9 cellular contexts compared by ENCODE assay signal in the genomic region with DNA sequence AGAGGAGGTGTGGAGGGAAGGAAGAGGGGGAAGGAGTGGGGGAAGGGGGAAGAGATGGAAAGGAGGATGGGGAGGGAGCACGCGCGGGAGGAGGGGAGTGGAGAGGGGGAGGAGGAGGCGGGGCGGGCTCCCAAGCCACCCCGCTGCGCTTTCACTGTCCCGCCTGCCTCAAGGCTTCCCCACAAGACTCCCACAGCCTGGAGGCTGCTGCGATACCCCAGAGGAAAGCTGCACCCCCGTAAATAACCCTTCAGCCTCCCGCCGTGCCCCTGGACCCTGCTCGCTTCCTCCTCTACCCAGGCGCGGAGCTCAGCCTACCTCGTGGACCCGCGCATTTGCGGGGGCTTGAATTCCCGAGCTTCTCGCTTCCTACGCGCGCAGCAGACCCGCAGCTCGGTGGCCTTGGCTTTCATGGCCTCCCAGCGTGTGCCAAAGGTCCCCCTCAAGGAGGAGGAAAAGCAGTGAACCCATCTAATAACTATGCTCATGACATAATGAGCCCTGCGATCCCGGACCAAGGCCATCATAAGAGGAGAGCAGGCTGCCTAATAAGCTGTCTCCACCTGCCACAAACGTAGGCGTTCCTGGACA. TPM values are rescaled to one million over a fixed set of nuclear protein-coding genes. Genes with fewer than 3 reads are reported as not detected.
A peak's percentile ranks its signal among the peaks of the same experiment; 100 is the strongest.
DNase-seq lines count a peak whose midpoint lies in the region; ATAC-seq lines count a peak whose summit lies in the region.
"Had no signal": no experiment of that assay in that cellular context is flagged by ENCODE, and none has a peak within 500 bp of the region (broad histone marks: within the 10 kb centered on the region; RNA-seq: fewer than 3 reads in every experiment).

A gene (minus strand): TSS at position 547 of the 591 bp plus-strand sequence. CDS start 23 bp downstream, at position 524.

- peak within 1 kb of the TSS; percentile 92 for H2AFZ ChIP-seq in neuron (ENCODE audit: low read depth, low read length)

- H3K9me3 ChIP-seq in neuron (ENCODE audit: low read length): no peaks in the 10 kb centered on the region

- H3K4me3 ChIP-seq in neuron (ENCODE audit: low read length): peak within 1 kb of the TSS; percentile 59

- H3K27me3 ChIP-seq in neuron (ENCODE audit: insufficient read depth, low read length): no peaks in the 10 kb centered on the region

- DNase-seq in EH (ENCODE audit: low read depth) (peak; percentile 72), HT1080 (ENCODE audit: low read depth) (peak; percentile 9), germinal center (ENCODE audit: low spot score) (peak; percentile 42), NOMO-1 treated with DMSO at 0.1 percent for 48 hours (lab: John Stamatoyannopoulos, UW; ENCODE audit: unreplicated experiment) (no peak)
- peak; percentile 36 for DNase-seq in activated naive CD4-positive, alpha-beta T cell treated with anti-CD3 and anti-CD28 coated beads, Interleukin-2, amount 50 U/mL, for 16 hours

- H3K36me3 ChIP-seq in neuron (ENCODE audit: insufficient read depth, low read length): no peaks in the 10 kb centered on the region

- ATAC-seq in HG02798 (IDR thresholded peaks at IDR 0.05; ENCODE audit: poor library complexity, unreplicated experiment) (no peak), GM19463 (IDR thresholded peaks at IDR 0.05; ENCODE audit: unreplicated experiment) (no peak)

- H3K4me1 ChIP-seq in neuron (ENCODE audit: insufficient read depth, low read length): peaks cover 15% of the 10 kb centered on the region

RNA-seq across cellular contexts. Expression of the gene that starts here (rescaled TPM):
- 0.10 and 0.50 TPM in 2 replicates for total RNA-seq in HT1080 (2014; rRNA removed; shearing (Covaris generic))
- polyA plus RNA-seq in HT1080 (2015; cell fraction: cytosol; rRNA removed): 0.20 and 0.29 TPM in 2 replicates
- 0.27 and 0.37 TPM in 2 replicates for polyA plus RNA-seq in HT1080 (2015; cell fraction: nucleus; rRNA removed)
- total RNA-seq: NCI-H460 had no signal

Comparison
In these comparisons a context has a peak if more than half of its experiments do, and no peak if none do; other contexts are left out.
1. Peak in DNase-seq in HT1080; RNA of the gene not detected or under 1 TPM.